8 cellular contexts compared by ENCODE assay signal in genomic region chr6:89350281-89351037, GRCh38. TPM values are rescaled to one million over a fixed set of nuclear protein-coding genes. Genes with fewer than 3 reads are reported as not detected.
A peak's percentile ranks its signal among the peaks of the same experiment; 100 is the strongest.
DNase-seq lines count a peak whose midpoint lies in the region; ATAC-seq, FAIRE-seq and TF ChIP-seq lines count a peak whose summit lies in the region.

No MANE protein-coding gene starts in this region.

- H3K27me3 Mint-ChIP-seq in activated CD4-positive, alpha-beta T cell treated with anti-CD3 and anti-CD28 coated beads for 36 hours: no peaks in the 10 kb centered on the region

- DNase-seq in activated CD4-positive, alpha-beta T cell treated with anti-CD3 and anti-CD28 coated beads for 36 hours: no peak
- no peak for DNase-seq in activated CD4-positive, alpha-beta T cell treated with anti-CD3 and anti-CD28 coated beads for 48 hours
- DNase-seq in SIG-M5 treated with dmso at 0.1 percent for 504 hours (lab: John Stamatoyannopoulos, UW; ENCODE audit: unreplicated experiment): peak; percentile 96
- no peak for DNase-seq in fibroblast of mammary gland (ENCODE audit: low read depth)
- no peak for DNase-seq in stimulated activated effector memory CD8-positive, alpha-beta T cell treated with anti-CD3 and anti-CD28 coated beads, Interleukin-12 subunit alpha, Interleukin-12 subunit beta, amount 100 ng/mL, for 72 hours (ENCODE audit: low spot score in 2 of 2)
- no peak for DNase-seq in frontal cortex (ENCODE audit: low spot score in 2 of 2)
- DNase-seq in RCC 7860 (ENCODE audit: low spot score): no peak

- CTCF ChIA-PET in activated CD4-positive, alpha-beta T cell treated with anti-CD3 and anti-CD28 coated beads for 36 hours (lab: Charles Lee): interaction anchor here (0.7 to 8.2 kb wide), 5 partner anchors 9 to 1223 kb away, joined by 3 to 74 read pairs (median 5); no protein-coding TSS in a partner anchor

- intact Hi-C loops in activated CD4-positive, alpha-beta T cell treated with anti-CD3 and anti-CD28 coated beads for 36 hours (cut with DNase I, micrococcal nuclease): loop anchor here (5.0 to 10.0 kb wide), 4 partner anchors 62 to 1237 kb away; partner anchors contain the start of genes MAP3K7 (in 1 of the 2), PM20D2 (in 1 of the 2) and RRAGD (in 1 of the 2)

- peaks cover 57% of the 10 kb centered on the region for H3K4me1 Mint-ChIP-seq in activated CD4-positive, alpha-beta T cell treated with anti-CD3 and anti-CD28 coated beads for 36 hours
- peaks cover 64% of the 10 kb centered on the region for H3K4me1 Mint-ChIP-seq in stimulated activated effector memory CD8-positive, alpha-beta T cell treated with anti-CD3 and anti-CD28 coated beads, Interleukin-12 subunit alpha, Interleukin-12 subunit beta, amount 100 ng/mL, for 72 hours

- FAIRE-seq in frontal cortex (lab: Jason Lieb, UNC): no peak
- FAIRE-seq in RCC 7860 (lab: Jason Lieb, UNC): no peak

- TF ChIP-seq CTCF in fibroblast of mammary gland (conservative IDR thresholded peaks at IDR 0.05; ENCODE audit: control insufficient read depth, insufficient read depth, low read depth, low read length): no peak

- H3K4me3 ChIP-seq in fibroblast of mammary gland (ENCODE audit: control insufficient read depth, low read depth, low read length): peak overlapping the region; percentile 77

- peak overlapping the region; percentile 97 for H3K27ac Mint-ChIP-seq in activated CD4-positive, alpha-beta T cell treated with anti-CD3 and anti-CD28 coated beads for 36 hours
- peak overlapping the region; percentile 97 for H3K27ac Mint-ChIP-seq in stimulated activated effector memory CD8-positive, alpha-beta T cell treated with anti-CD3 and anti-CD28 coated beads, Interleukin-12 subunit alpha, Interleukin-12 subunit beta, amount 100 ng/mL, for 72 hours

- peak overlapping the region; percentile 91 for H3K4me3 Mint-ChIP-seq in activated CD4-positive, alpha-beta T cell treated with anti-CD3 and anti-CD28 coated beads for 36 hours
- peak overlapping the region; percentile 93 for H3K4me3 Mint-ChIP-seq in stimulated activated effector memory CD8-positive, alpha-beta T cell treated with anti-CD3 and anti-CD28 coated beads, Interleukin-12 subunit alpha, Interleukin-12 subunit beta, amount 100 ng/mL, for 72 hours

- H3K9me3 Mint-ChIP-seq in activated CD4-positive, alpha-beta T cell treated with anti-CD3 and anti-CD28 coated beads for 36 hours (ENCODE audit: low read depth): no peaks in the 10 kb centered on the region
- no peaks in the 10 kb centered on the region for H3K9me3 Mint-ChIP-seq in stimulated activated effector memory CD8-positive, alpha-beta T cell treated with anti-CD3 and anti-CD28 coated beads, Interleukin-12 subunit alpha, Interleukin-12 subunit beta, amount 100 ng/mL, for 72 hours

- no peak for ATAC-seq in activated CD4-positive, alpha-beta T cell treated with anti-CD3 and anti-CD28 coated beads for 36 hours
- peak; percentile 35 for ATAC-seq in HG02938 (IDR thresholded peaks at IDR 0.05; ENCODE audit: unreplicated experiment)
- no peak for ATAC-seq in stimulated activated effector memory CD8-positive, alpha-beta T cell treated with anti-CD3 and anti-CD28 coated beads, Interleukin-12 subunit alpha, Interleukin-12 subunit beta, amount 100 ng/mL, for 72 hours

- peaks cover 10% of the 10 kb centered on the region for H3K36me3 Mint-ChIP-seq in activated CD4-positive, alpha-beta T cell treated with anti-CD3 and anti-CD28 coated beads for 36 hours (ENCODE audit: low read depth)
- H3K36me3 Mint-ChIP-seq in stimulated activated effector memory CD8-positive, alpha-beta T cell treated with anti-CD3 and anti-CD28 coated beads, Interleukin-12 subunit alpha, Interleukin-12 subunit beta, amount 100 ng/mL, for 72 hours: peaks cover 18% of the 10 kb centered on the region

- POLR2A ChIA-PET in activated CD4-positive, alpha-beta T cell treated with anti-CD3 and anti-CD28 coated beads for 36 hours (lab: Charles Lee): interaction anchor here (1.1 to 1.2 kb wide), 2 partner anchors 14 to 270 kb away, joined by 3 to 9 read pairs; partner anchors contain the start of gene PNRC1

RNA-seq across cellular contexts. Expression of gene UBE2J1, which starts 2.1 kb away (rescaled TPM):
- total RNA-seq in activated CD4-positive, alpha-beta T cell treated with anti-CD3 and anti-CD28 coated beads for 36 hours: 10 to 100 TPM; 18.7 to 21.7 TPM
- total RNA-seq in frontal cortex: 64.0 TPM

RNA-seq across cellular contexts. Expression of gene GABRR2, which starts 35.4 kb away (rescaled TPM):
- under 1 TPM; 0.14 to 0.49 TPM for total RNA-seq in activated CD4-positive, alpha-beta T cell treated with anti-CD3 and anti-CD28 coated beads for 36 hours
- total RNA-seq in frontal cortex: under 0.01 TPM
